1 cellular context compared by ENCODE assay signal in genomic region chr18:63311481-63312409, GRCh38.
TF ChIP-seq lines count a peak whose summit lies in the region.

No MANE protein-coding gene starts in this region.

TF ChIP-seq in GM12878, 131 proteins besides CTCF, POLR2A, EP300 and RAD21 (continued from another document and continues in another):
- TF ChIP-seq ZBTB4 (CRISPR knock-in tag; IDR thresholded peaks at IDR 0.05): no peak
- TF ChIP-seq HDAC6 (IDR thresholded peaks at IDR 0.05; ENCODE audit: unreplicated experiment): no peak
- no peak for TF ChIP-seq CBX5 (IDR thresholded peaks at IDR 0.05; ENCODE audit: low read depth)
- no peak for TF ChIP-seq FOXK2 (IDR thresholded peaks at IDR 0.05)
- peak; percentile 92 for TF ChIP-seq SKIL (IDR thresholded peaks at IDR 0.05; ENCODE audit: low read depth, poor library complexity, severe bottlenecking)
- TF ChIP-seq, protein P1, sequence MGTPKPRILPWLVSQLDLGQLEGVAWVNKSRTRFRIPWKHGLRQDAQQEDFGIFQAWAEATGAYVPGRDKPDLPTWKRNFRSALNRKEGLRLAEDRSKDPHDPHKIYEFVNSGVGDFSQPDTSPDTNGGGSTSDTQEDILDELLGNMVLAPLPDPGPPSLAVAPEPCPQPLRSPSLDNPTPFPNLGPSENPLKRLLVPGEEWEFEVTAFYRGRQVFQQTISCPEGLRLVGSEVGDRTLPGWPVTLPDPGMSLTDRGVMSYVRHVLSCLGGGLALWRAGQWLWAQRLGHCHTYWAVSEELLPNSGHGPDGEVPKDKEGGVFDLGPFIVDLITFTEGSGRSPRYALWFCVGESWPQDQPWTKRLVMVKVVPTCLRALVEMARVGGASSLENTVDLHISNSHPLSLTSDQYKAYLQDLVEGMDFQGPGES (IDR thresholded peaks at IDR 0.05): no peak
- TF ChIP-seq, protein P2, sequence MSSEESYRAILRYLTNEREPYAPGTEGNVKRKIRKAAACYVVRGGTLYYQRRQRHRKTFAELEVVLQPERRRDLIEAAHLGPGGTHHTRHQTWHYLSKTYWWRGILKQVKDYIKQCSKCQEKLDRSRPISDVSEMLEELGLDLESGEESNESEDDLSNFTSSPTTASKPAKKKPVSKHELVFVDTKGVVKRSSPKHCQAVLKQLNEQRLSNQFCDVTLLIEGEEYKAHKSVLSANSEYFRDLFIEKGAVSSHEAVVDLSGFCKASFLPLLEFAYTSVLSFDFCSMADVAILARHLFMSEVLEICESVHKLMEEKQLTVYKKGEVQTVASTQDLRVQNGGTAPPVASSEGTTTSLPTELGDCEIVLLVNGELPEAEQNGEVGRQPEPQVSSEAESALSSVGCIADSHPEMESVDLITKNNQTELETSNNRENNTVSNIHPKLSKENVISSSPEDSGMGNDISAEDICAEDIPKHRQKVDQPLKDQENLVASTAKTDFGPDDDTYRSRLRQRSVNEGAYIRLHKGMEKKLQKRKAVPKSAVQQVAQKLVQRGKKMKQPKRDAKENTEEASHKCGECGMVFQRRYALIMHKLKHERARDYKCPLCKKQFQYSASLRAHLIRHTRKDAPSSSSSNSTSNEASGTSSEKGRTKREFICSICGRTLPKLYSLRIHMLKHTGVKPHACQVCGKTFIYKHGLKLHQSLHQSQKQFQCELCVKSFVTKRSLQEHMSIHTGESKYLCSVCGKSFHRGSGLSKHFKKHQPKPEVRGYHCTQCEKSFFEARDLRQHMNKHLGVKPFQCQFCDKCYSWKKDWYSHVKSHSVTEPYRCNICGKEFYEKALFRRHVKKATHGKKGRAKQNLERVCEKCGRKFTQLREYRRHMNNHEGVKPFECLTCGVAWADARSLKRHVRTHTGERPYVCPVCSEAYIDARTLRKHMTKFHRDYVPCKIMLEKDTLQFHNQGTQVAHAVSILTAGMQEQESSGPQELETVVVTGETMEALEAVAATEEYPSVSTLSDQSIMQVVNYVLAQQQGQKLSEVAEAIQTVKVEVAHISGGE (CRISPR knock-in tag; IDR thresholded peaks at IDR 0.05): no peak
- TF ChIP-seq SP1 (IDR thresholded peaks at IDR 0.05; ENCODE audit: low read depth, low read length): peak; percentile 63
- no peak for TF ChIP-seq IRF5 (IDR thresholded peaks at IDR 0.05; ENCODE audit: borderline replicate concordance)
- TF ChIP-seq USF2 (IDR thresholded peaks at IDR 0.05; ENCODE audit: borderline replicate concordance, low read depth, low read length): no peak
- peak; percentile 25; the same call in 1 of the 2 replicates for TF ChIP-seq TCF7 (IDR thresholded peaks at IDR 0.05; ENCODE audit: borderline replicate concordance)
- no peak for TF ChIP-seq ZNF274 (IDR thresholded peaks at IDR 0.05; ENCODE audit: insufficient read depth, insufficient read length)
- no peak; the same call in 1 of the 2 replicates for TF ChIP-seq GATAD2B (conservative IDR thresholded peaks at IDR 0.05; ENCODE audit: low read depth)
- no peak for TF ChIP-seq HDAC2 (IDR thresholded peaks at IDR 0.05)
- TF ChIP-seq SREBF1 (IDR thresholded peaks at IDR 0.05; ENCODE audit: low read length): no peak
- no peak; the same call in 1 of the 2 replicates for TF ChIP-seq WRNIP1 (IDR thresholded peaks at IDR 0.05; ENCODE audit: borderline replicate concordance, low read depth, low read length)
- TF ChIP-seq MYC (IDR thresholded peaks at IDR 0.05; ENCODE audit: insufficient read depth, insufficient read length, insufficient replicate concordance, low read length, severe bottlenecking): no peak
- peak; percentile 91 for TF ChIP-seq EED (IDR thresholded peaks at IDR 0.05; ENCODE audit: low read depth)
- TF ChIP-seq SMARCA5 (IDR thresholded peaks at IDR 0.05): 0 out of 2 replicates have a peak, but pooled peaks have one; percentile 53
- TF ChIP-seq MYB (IDR thresholded peaks at IDR 0.05; ENCODE audit: borderline replicate concordance, low read depth, low read length): peak; percentile 66; the same call in 1 of the 2 replicates
- no peak for TF ChIP-seq RUNX3 (IDR thresholded peaks at IDR 0.05; ENCODE audit: low read length)
- TF ChIP-seq POLR2AphosphoS2 (IDR thresholded peaks at IDR 0.05; ENCODE audit: low read depth, low read length): 0 out of 2 replicates have a peak, but pooled peaks have one; percentile 35
- TF ChIP-seq, protein P3, sequence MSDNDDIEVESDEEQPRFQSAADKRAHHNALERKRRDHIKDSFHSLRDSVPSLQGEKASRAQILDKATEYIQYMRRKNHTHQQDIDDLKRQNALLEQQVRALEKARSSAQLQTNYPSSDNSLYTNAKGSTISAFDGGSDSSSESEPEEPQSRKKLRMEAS (IDR thresholded peaks at IDR 0.05; ENCODE audit: low read depth, low read length): no peak; the same call in 1 of the 2 replicates
- no peak for TF ChIP-seq TARDBP (IDR thresholded peaks at IDR 0.05; ENCODE audit: borderline replicate concordance)
- no peak for TF ChIP-seq FOS (IDR thresholded peaks at IDR 0.05; ENCODE audit: borderline replicate concordance, extremely low read depth, insufficient read length)
- TF ChIP-seq SUZ12 (IDR thresholded peaks at IDR 0.05; ENCODE audit: unreplicated experiment): no peak
- TF ChIP-seq, protein P4, sequence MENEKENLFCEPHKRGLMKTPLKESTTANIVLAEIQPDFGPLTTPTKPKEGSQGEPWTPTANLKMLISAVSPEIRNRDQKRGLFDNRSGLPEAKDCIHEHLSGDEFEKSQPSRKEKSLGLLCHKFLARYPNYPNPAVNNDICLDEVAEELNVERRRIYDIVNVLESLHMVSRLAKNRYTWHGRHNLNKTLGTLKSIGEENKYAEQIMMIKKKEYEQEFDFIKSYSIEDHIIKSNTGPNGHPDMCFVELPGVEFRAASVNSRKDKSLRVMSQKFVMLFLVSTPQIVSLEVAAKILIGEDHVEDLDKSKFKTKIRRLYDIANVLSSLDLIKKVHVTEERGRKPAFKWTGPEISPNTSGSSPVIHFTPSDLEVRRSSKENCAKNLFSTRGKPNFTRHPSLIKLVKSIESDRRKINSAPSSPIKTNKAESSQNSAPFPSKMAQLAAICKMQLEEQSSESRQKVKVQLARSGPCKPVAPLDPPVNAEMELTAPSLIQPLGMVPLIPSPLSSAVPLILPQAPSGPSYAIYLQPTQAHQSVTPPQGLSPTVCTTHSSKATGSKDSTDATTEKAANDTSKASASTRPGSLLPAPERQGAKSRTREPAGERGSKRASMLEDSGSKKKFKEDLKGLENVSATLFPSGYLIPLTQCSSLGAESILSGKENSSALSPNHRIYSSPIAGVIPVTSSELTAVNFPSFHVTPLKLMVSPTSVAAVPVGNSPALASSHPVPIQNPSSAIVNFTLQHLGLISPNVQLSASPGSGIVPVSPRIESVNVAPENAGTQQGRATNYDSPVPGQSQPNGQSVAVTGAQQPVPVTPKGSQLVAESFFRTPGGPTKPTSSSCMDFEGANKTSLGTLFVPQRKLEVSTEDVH (IDR thresholded peaks at IDR 0.05; ENCODE audit: low read depth, partially characterized antibody): no peak
- TF ChIP-seq BCL11A (IDR thresholded peaks at IDR 0.05; ENCODE audit: low read depth, low read length): peak; percentile 43; the same call in 1 of the 2 replicates
- TF ChIP-seq SMC3 (IDR thresholded peaks at IDR 0.05; ENCODE audit: borderline replicate concordance, low read length): no peak
- TF ChIP-seq MLLT1 (IDR thresholded peaks at IDR 0.05): peak; percentile 91
- TF ChIP-seq, protein P5, sequence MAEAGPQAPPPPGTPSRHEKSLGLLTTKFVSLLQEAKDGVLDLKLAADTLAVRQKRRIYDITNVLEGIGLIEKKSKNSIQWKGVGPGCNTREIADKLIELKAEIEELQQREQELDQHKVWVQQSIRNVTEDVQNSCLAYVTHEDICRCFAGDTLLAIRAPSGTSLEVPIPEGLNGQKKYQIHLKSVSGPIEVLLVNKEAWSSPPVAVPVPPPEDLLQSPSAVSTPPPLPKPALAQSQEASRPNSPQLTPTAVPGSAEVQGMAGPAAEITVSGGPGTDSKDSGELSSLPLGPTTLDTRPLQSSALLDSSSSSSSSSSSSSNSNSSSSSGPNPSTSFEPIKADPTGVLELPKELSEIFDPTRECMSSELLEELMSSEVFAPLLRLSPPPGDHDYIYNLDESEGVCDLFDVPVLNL (IDR thresholded peaks at IDR 0.05; ENCODE audit: low read depth, low read length): no peak
- peak; percentile 82; the same call in 1 of the 2 replicates for TF ChIP-seq CHD2 (IDR thresholded peaks at IDR 0.05; ENCODE audit: borderline replicate concordance, low read depth, low read length)
- no peak for TF ChIP-seq YBX1 (IDR thresholded peaks at IDR 0.05)
- TF ChIP-seq STAT3 (IDR thresholded peaks at IDR 0.05; ENCODE audit: low read depth, low read length): 0 out of 2 replicates have a peak, but pooled peaks have one; percentile 66
- no peak for TF ChIP-seq SIX5 (IDR thresholded peaks at IDR 0.05; ENCODE audit: low read depth, low read length, severe bottlenecking)
- no peak for TF ChIP-seq NFYA (IDR thresholded peaks at IDR 0.05; ENCODE audit: borderline replicate concordance, low read depth, low read length)
- no peak for TF ChIP-seq STAT1 (conservative IDR thresholded peaks at IDR 0.05)
- TF ChIP-seq POLR2AphosphoS5 (IDR thresholded peaks at IDR 0.05; ENCODE audit: low read length): peak; percentile 86
- no peak for TF ChIP-seq ZNF217 (IDR thresholded peaks at IDR 0.05)
- peak; percentile 71; the same call in 1 of the 2 replicates for TF ChIP-seq TCF3 (IDR thresholded peaks at IDR 0.05; ENCODE audit: borderline replicate concordance, insufficient read depth, low read depth, low read length)
- TF ChIP-seq TAF1 (IDR thresholded peaks at IDR 0.05; ENCODE audit: borderline replicate concordance, low read depth, low read length): no peak
